2 cellular contexts compared by ENCODE assay signal in the genomic region with DNA sequence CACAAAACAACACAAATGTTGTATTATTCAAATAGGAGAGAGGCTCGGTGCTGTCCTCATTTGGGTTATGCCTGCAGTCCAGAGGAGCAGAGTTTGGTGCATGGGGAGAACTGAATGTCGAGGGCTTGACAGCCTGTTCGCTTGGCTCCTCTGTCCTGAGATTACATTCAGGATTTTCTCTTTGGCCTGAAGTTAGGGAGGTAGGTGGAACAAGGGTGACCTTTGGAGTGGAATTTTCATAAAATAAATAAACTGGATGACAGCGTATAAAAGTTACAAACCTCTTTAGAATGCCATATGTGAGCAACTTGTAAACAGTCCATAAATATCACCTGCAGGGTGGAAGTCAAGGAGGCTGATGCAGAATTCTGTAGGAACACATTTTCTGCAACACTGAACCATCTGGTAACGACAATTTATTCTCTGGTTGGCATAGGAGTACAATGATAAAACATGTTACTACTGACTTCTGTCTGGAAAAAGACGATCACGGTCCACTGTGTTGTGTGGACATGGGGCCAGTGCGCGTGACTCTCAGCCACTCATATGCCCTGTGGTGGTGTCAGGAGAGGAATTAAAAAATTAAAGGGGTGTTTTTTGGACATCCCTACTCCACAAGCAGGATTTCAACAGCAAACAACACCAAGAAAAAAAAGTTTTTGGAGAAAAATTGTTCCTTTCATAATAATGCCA.
TF ChIP-seq lines count a peak whose summit lies in the region.

No MANE protein-coding gene starts in this region.

TF ChIP-seq in liver, 16 proteins besides CTCF, POLR2A, EP300 and RAD21:
- no peak for TF ChIP-seq RXRA (IDR thresholded peaks at IDR 0.05)
- no peak for TF ChIP-seq FOXA1 (IDR thresholded peaks at IDR 0.05)
- peak; percentile 49 for TF ChIP-seq SP1 (IDR thresholded peaks at IDR 0.05)
- no peak for TF ChIP-seq YY1 (IDR thresholded peaks at IDR 0.05)
- TF ChIP-seq EGR1 (IDR thresholded peaks at IDR 0.05; ENCODE audit: low read depth in 2 of 2) = no peak
- peak in 1 of 2 donors; percentile 57 for TF ChIP-seq JUND (IDR thresholded peaks at IDR 0.05)
- TF ChIP-seq, protein P1, sequence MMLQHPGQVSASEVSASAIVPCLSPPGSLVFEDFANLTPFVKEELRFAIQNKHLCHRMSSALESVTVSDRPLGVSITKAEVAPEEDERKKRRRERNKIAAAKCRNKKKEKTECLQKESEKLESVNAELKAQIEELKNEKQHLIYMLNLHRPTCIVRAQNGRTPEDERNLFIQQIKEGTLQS (IDR thresholded peaks at IDR 0.05) = peak; percentile 16
- TF ChIP-seq TAF1 (conservative IDR thresholded peaks at IDR 0.05) = no peak
- TF ChIP-seq, protein P2, sequence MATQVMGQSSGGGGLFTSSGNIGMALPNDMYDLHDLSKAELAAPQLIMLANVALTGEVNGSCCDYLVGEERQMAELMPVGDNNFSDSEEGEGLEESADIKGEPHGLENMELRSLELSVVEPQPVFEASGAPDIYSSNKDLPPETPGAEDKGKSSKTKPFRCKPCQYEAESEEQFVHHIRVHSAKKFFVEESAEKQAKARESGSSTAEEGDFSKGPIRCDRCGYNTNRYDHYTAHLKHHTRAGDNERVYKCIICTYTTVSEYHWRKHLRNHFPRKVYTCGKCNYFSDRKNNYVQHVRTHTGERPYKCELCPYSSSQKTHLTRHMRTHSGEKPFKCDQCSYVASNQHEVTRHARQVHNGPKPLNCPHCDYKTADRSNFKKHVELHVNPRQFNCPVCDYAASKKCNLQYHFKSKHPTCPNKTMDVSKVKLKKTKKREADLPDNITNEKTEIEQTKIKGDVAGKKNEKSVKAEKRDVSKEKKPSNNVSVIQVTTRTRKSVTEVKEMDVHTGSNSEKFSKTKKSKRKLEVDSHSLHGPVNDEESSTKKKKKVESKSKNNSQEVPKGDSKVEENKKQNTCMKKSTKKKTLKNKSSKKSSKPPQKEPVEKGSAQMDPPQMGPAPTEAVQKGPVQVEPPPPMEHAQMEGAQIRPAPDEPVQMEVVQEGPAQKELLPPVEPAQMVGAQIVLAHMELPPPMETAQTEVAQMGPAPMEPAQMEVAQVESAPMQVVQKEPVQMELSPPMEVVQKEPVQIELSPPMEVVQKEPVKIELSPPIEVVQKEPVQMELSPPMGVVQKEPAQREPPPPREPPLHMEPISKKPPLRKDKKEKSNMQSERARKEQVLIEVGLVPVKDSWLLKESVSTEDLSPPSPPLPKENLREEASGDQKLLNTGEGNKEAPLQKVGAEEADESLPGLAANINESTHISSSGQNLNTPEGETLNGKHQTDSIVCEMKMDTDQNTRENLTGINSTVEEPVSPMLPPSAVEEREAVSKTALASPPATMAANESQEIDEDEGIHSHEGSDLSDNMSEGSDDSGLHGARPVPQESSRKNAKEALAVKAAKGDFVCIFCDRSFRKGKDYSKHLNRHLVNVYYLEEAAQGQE (IDR thresholded peaks at IDR 0.05) = no peak
- TF ChIP-seq, protein P3, sequence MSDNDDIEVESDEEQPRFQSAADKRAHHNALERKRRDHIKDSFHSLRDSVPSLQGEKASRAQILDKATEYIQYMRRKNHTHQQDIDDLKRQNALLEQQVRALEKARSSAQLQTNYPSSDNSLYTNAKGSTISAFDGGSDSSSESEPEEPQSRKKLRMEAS (IDR thresholded peaks at IDR 0.05) = no peak
- peak; percentile 7 for TF ChIP-seq HNF4G (IDR thresholded peaks at IDR 0.05)
- TF ChIP-seq NR2F2 (IDR thresholded peaks at IDR 0.05) = no peak
- TF ChIP-seq GABPA (IDR thresholded peaks at IDR 0.05 in 1 of 2, conservative IDR thresholded peaks at IDR 0.05 in 1 of 2) = no peak
- TF ChIP-seq HNF4A (conservative IDR thresholded peaks at IDR 0.05) = peak; percentile 54 to 70
- TF ChIP-seq FOXA2 (IDR thresholded peaks at IDR 0.05) = no peak
- TF ChIP-seq, protein P4, sequence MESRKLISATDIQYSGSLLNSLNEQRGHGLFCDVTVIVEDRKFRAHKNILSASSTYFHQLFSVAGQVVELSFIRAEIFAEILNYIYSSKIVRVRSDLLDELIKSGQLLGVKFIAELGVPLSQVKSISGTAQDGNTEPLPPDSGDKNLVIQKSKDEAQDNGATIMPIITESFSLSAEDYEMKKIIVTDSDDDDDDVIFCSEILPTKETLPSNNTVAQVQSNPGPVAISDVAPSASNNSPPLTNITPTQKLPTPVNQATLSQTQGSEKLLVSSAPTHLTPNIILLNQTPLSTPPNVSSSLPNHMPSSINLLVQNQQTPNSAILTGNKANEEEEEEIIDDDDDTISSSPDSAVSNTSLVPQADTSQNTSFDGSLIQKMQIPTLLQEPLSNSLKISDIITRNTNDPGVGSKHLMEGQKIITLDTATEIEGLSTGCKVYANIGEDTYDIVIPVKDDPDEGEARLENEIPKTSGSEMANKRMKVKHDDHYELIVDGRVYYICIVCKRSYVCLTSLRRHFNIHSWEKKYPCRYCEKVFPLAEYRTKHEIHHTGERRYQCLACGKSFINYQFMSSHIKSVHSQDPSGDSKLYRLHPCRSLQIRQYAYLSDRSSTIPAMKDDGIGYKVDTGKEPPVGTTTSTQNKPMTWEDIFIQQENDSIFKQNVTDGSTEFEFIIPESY (IDR thresholded peaks at IDR 0.05) = no peak

TF ChIP-seq in HepG2, 621 proteins besides CTCF, POLR2A, EP300 and RAD21:
- TF ChIP-seq MXI1 (IDR thresholded peaks at IDR 0.05; ENCODE audit: borderline replicate concordance, low read depth, low read length) = no peak
